In genomic region chr13:109151255-109151654, GRCh38 we compare ENCODE assay signal across 2 cellular contexts.
A peak's percentile ranks its signal among the peaks of the same experiment; 100 is the strongest.
TF ChIP-seq lines count a peak whose summit lies in the region.

No MANE protein-coding gene starts in this region.

TF ChIP-seq in SK-N-SH, 30 proteins besides CTCF, POLR2A, EP300 and RAD21:
- TF ChIP-seq FOSL2 (IDR thresholded peaks at IDR 0.05; ENCODE audit: borderline replicate concordance, low read depth) = 0 out of 2 replicates have a peak, but pooled peaks have one; percentile 20
- TF ChIP-seq RXRA (IDR thresholded peaks at IDR 0.05; ENCODE audit: borderline replicate concordance, low read depth) = no peak

TF ChIP-seq in SK-N-SH treated with all-trans-retinoic acid at 6 μM for 48 hours, 23 proteins besides CTCF, POLR2A, EP300 and RAD21:
- no peak for TF ChIP-seq ZC3H10 (CRISPR knock-in tag; IDR thresholded peaks at IDR 0.05)
- TF ChIP-seq PATZ1 (CRISPR knock-in tag; IDR thresholded peaks at IDR 0.05; ENCODE audit: borderline replicate concordance) = no peak
- no peak for TF ChIP-seq TSHZ2 (CRISPR knock-in tag; IDR thresholded peaks at IDR 0.05)
- TF ChIP-seq CSRNP3 (CRISPR knock-in tag; IDR thresholded peaks at IDR 0.05) = no peak
- TF ChIP-seq PPARA (CRISPR knock-in tag; IDR thresholded peaks at IDR 0.05; ENCODE audit: borderline replicate concordance) = no peak
- TF ChIP-seq ZNF565 (CRISPR knock-in tag; conservative IDR thresholded peaks at IDR 0.05; ENCODE audit: low read depth) = no peak
- TF ChIP-seq OSR1 (CRISPR knock-in tag; IDR thresholded peaks at IDR 0.05) = no peak
- no peak for TF ChIP-seq GLIS3 (CRISPR knock-in tag; IDR thresholded peaks at IDR 0.05)
- no peak for TF ChIP-seq ISL1 (CRISPR knock-in tag; IDR thresholded peaks at IDR 0.05)
- TF ChIP-seq SNAI2 (CRISPR knock-in tag; IDR thresholded peaks at IDR 0.05) = no peak
- TF ChIP-seq RARB (CRISPR knock-in tag; IDR thresholded peaks at IDR 0.05) = no peak
- no peak for TF ChIP-seq CREB5 (CRISPR knock-in tag; IDR thresholded peaks at IDR 0.05; ENCODE audit: low read depth)
- no peak for TF ChIP-seq ESRRG (CRISPR knock-in tag; IDR thresholded peaks at IDR 0.05)
- no peak for TF ChIP-seq ZNF8 (CRISPR knock-in tag; IDR thresholded peaks at IDR 0.05)
